Comparison of ENCODE assay signal across 8 cellular contexts in genomic region chr16:70800798-70801480, GRCh38. TPM values are rescaled to one million over a fixed set of nuclear protein-coding genes. Genes with fewer than 3 reads are reported as not detected.
DNase-seq lines count a peak whose midpoint lies in the region; ATAC-seq and TF ChIP-seq lines count a peak whose summit lies in the region.

TSS of gene VAC14 (minus strand) at chr16:70801158. CDS start at chr16:70800900, 258 bp downstream.

- H3K27me3 ChIP-seq in AG04450 (ENCODE audit: control insufficient read depth, insufficient read depth, low read length) (no peaks in the 10 kb centered on the region), spleen (replicated peaks in 1 of 7) (no peaks in the 10 kb centered on the region)

- H3K4me3 Mint-ChIP-seq in WTC11 (peak within 1 kb of the TSS; percentile 87), immature natural killer cell (peak within 1 kb of the TSS; percentile 92 to 96 (median 94))

- POLR2A ChIA-PET in AG04450 (lab: Yijun Ruan, JAX) (interaction anchor here (1.5 kb wide), 1 partner anchor 22 kb away, joined by 4 read pairs; no protein-coding TSS in a partner anchor), WTC11 (lab: Charles Lee) (interaction anchor here (1.0 kb wide), 2 partner anchors 10 to 66 kb away, joined by 3 read pairs; no protein-coding TSS in a partner anchor)

- TF ChIP-seq CTCF in AG04450 (IDR thresholded peaks at IDR 0.05; ENCODE audit: low read depth, low read length) (no peak), WTC11 (IDR thresholded peaks at IDR 0.05) (no peak), spleen (IDR thresholded peaks at IDR 0.05 in 8 of 11, conservative IDR thresholded peaks at IDR 0.05 in 3 of 11) (no peak)

- in situ Hi-C loops in GM18951 (cut with MboI; ENCODE audit: low sequenced_read_pairs, unreplicated experiment) = no loop called here

- peaks cover 7 to 52% (median 33%) of the 10 kb centered on the region in 6 donors for H3K4me1 ChIP-seq in spleen

- CTCF ChIA-PET in AG04450 (lab: Charles Lee) (interaction anchor here (1.0 kb wide), 1 partner anchor 30 kb away, joined by 5 read pairs; no protein-coding TSS in a partner anchor), WTC11 (lab: Charles Lee) (interaction anchor here (0.5 to 1.3 kb wide), 5 partner anchors 30 to 582 kb away, joined by 3 to 5 read pairs (median 3); no protein-coding TSS in a partner anchor)

- peak within 1 kb of the TSS; percentile 47 for H3K27ac Mint-ChIP-seq in WTC11
- peak within 1 kb of the TSS; percentile 84 to 91 (median 90) for H3K27ac Mint-ChIP-seq in immature natural killer cell

- no peak within 1 kb of the TSS for H3K27ac ChIP-seq in AG04450 (ENCODE audit: low read depth, low read length)
- no peak within 1 kb of the TSS for H3K27ac ChIP-seq in caudate nucleus (ENCODE audit: low read depth, low read length)
- peak within 1 kb of the TSS; percentile 28 to 88 (median 75) for H3K27ac ChIP-seq in spleen

- peaks cover 15% of the 10 kb centered on the region; the same call in 1 of the 2 replicates for H3K9me3 Mint-ChIP-seq in WTC11
- no peaks in the 10 kb centered on the region for H3K9me3 Mint-ChIP-seq in immature natural killer cell

- peaks cover 0 to 26% (median 6%) of the 10 kb centered on the region in 6 donors for H3K36me3 ChIP-seq in spleen

- H3K36me3 Mint-ChIP-seq in WTC11 (peaks cover 8% of the 10 kb centered on the region; the same call in 1 of the 2 replicates), immature natural killer cell (no peaks in the 10 kb centered on the region)

- 0 to 2% (median 1%) methylated on average over 11 to 63 of the region's 63 CpGs for WGBS in spleen, 5 donors

- ATAC-seq in HG03175 (IDR thresholded peaks at IDR 0.05; ENCODE audit: unreplicated experiment) (peak; percentile 95), WTC11 (peak; percentile 97)

- H3K4me1 Mint-ChIP-seq in WTC11 (peaks cover 20% of the 10 kb centered on the region), immature natural killer cell (peaks cover 26 to 42% of the 10 kb centered on the region in 2 donors)

- H3K4me3 ChIP-seq in AG04450 (ENCODE audit: low read depth, low read length) (peak within 1 kb of the TSS; percentile 96), spleen (peak within 1 kb of the TSS; percentile 77 to 92 (median 88))

- DNase-seq in AG04450 (ENCODE audit: low read depth, low spot score) = peak; percentile 43
- DNase-seq in NCI-H226 = peak; percentile 81
- DNase-seq in WTC11 (ENCODE audit: low spot score) = peak; percentile 98
- peak in 60 of 61 donors; percentile 39 to 94 (median 82) for DNase-seq in caudate nucleus (lab: John Stamatoyannopoulos, UW)
- peak; percentile 91 to 93 (median 92) for DNase-seq in immature natural killer cell
- peak; percentile 97 for DNase-seq in spleen

- intact Hi-C loops in spleen (cut with DNase I; ENCODE audit: low total_unique reads) = no loop called here

- H3K27me3 Mint-ChIP-seq in WTC11 (ENCODE audit: low read depth) (peaks cover 48% of the 10 kb centered on the region), immature natural killer cell (ENCODE audit: low read depth in 3 of 3) (peaks cover 1 to 7% (median 3%) of the 10 kb centered on the region in 3 donors)

- TF ChIP-seq POLR2A in GM18951 (IDR thresholded peaks at IDR 0.05; ENCODE audit: extremely low read depth, insufficient read depth, insufficient read length) = peak; percentile 90
- TF ChIP-seq POLR2A in spleen (IDR thresholded peaks at IDR 0.05) = no peak

- H3K9me3 ChIP-seq in AG04450 (ENCODE audit: control insufficient read depth, insufficient read depth, low read length) (peaks cover 3% of the 10 kb centered on the region; the same call in 1 of the 2 replicates), spleen (peaks cover 0 to 10% (median 7%) of the 10 kb centered on the region in 8 donors)

TF ChIP-seq in WTC11, 78 proteins besides CTCF, POLR2A, EP300 and RAD21 (continues in another document):
- TF ChIP-seq GTF2I (CRISPR knock-in tag; conservative IDR thresholded peaks at IDR 0.05) (no peak), FOXK1 (CRISPR knock-in tag; IDR thresholded peaks at IDR 0.05) (peak; percentile 86), IRF1 (CRISPR knock-in tag; IDR thresholded peaks at IDR 0.05) (no peak), HMGA2 (CRISPR knock-in tag; IDR thresholded peaks at IDR 0.05) (no peak), TCF7 (CRISPR knock-in tag; IDR thresholded peaks at IDR 0.05; ENCODE audit: low read depth) (no peak), ZNF232 (CRISPR knock-in tag; IDR thresholded peaks at IDR 0.05) (peak; percentile 87; the same call in 1 of the 2 replicates), ARID4B (CRISPR knock-in tag; IDR thresholded peaks at IDR 0.05; ENCODE audit: borderline replicate concordance) (no peak), USF1 (CRISPR knock-in tag; IDR thresholded peaks at IDR 0.05) (peak; percentile 98), ZNF396 (CRISPR knock-in tag; IDR thresholded peaks at IDR 0.05; ENCODE audit: borderline replicate concordance) (no peak), ZBTB43 (CRISPR knock-in tag; IDR thresholded peaks at IDR 0.05) (no peak), MXD4 (CRISPR knock-in tag; IDR thresholded peaks at IDR 0.05; ENCODE audit: borderline replicate concordance) (no peak)

RNA-seq across cellular contexts. Expression of gene VAC14, which starts in this region (rescaled TPM):
- polyA plus RNA-seq in AG04450 (2011; rRNA removed) = 30.2 and 38.6 TPM in 2 replicates
- 49.3 and 61.4 TPM in 2 replicates for polyA minus RNA-seq in AG04450 (2011; rRNA and poly(A)+ RNA removed)
- 58.0 to 60.9 TPM (median 60.1 TPM) in 3 replicates for total RNA-seq in WTC11 (2021)
- polyA plus RNA-seq in immature natural killer cell = 10 to 100 TPM; 19.1 to 42.2 (median 28.1) TPM
- 10 to 100 TPM; 43.4 to 70.0 (median 55.5) TPM for total RNA-seq in spleen
- polyA plus RNA-seq in spleen = 10 to 100 TPM; 29.1 to 35.6 (median 32.9) TPM

Comparison
In these comparisons a context has a peak if more than half of its experiments do, and no peak if none do; other contexts are left out.
1. DNase-seq: peak in every context shown above with its lines; median percentile 98 in WTC11; 97 in spleen; 92 in immature natural killer cell; 82 in caudate nucleus; 81 in NCI-H226; 43 in AG04450.
2. H3K27ac ChIP-seq: peak in spleen (8 of 8); none in AG04450 (single experiment) and caudate nucleus (single experiment).